In genomic region chr11:45333506-45333971, GRCh38 we compare ENCODE assay signal across 9 cellular contexts. TPM values are rescaled to one million over a fixed set of nuclear protein-coding genes. Genes with fewer than 3 reads are reported as not detected.
DNase-seq lines count a peak whose midpoint lies in the region; ATAC-seq and TF ChIP-seq lines count a peak whose summit lies in the region.
"Had no signal": no experiment of that assay in that cellular context is flagged by ENCODE, and none has a peak within 500 bp of the region (broad histone marks: within the 10 kb centered on the region; RNA-seq: fewer than 3 reads in every experiment).

No MANE protein-coding gene starts in this region.

- H3K18ac ChIP-seq in mesendoderm (ENCODE audit: low read length), result no peak overlapping the region

- H3K27ac ChIP-seq in MM.1S (ENCODE audit: low read length) (no peak overlapping the region), mesendoderm (ENCODE audit: low read depth, low read length) (no peak overlapping the region)

- H3K9me3 ChIP-seq in MM.1S (replicated peaks; ENCODE audit: insufficient read depth, low read length), result no peaks in the 10 kb centered on the region

- H3K4me1 ChIP-seq in MM.1S (ENCODE audit: low read length), result 0 out of 2 replicates have a peak, but pooled peaks cover 3% of the 10 kb centered on the region
- H3K4me1 ChIP-seq in mesendoderm (ENCODE audit: control insufficient read depth, low read depth, low read length), result no peaks in the 10 kb centered on the region

- no peak overlapping the region for H3K4me3 ChIP-seq in MM.1S (ENCODE audit: low read length)
- no peak overlapping the region for H3K4me3 ChIP-seq in mesendoderm (ENCODE audit: low read length)

- ATAC-seq in HG02840 (IDR thresholded peaks at IDR 0.05; ENCODE audit: low FRiP score, unreplicated experiment) (no peak), natural killer cell (no peak), GM21737 (IDR thresholded peaks at IDR 0.05; ENCODE audit: unreplicated experiment) (no peak)

- H3K4me2 ChIP-seq in MM.1S (ENCODE audit: low read depth, low read length) (no peak overlapping the region), mesendoderm (ENCODE audit: low read length) (no peak overlapping the region)

- peaks cover 63% of the 10 kb centered on the region for H3K27me3 Mint-ChIP-seq in Calu3 (ENCODE audit: unreplicated experiment)
- peaks cover 18 to 19% of the 10 kb centered on the region in 2 donors for H3K27me3 Mint-ChIP-seq in natural killer cell (ENCODE audit: low read depth in 2 of 2)

- H3K9me3 Mint-ChIP-seq in Calu3 (ENCODE audit: low read depth, unreplicated experiment) (no peaks in the 10 kb centered on the region), natural killer cell (no peaks in the 10 kb centered on the region)
- H3K9me3 Mint-ChIP-seq: activated B cell treated with CpG ODN at 0.5 μM for 24 hours had no signal

- no peak overlapping the region for H2BK120ac ChIP-seq in mesendoderm (ENCODE audit: low read depth, low read length)

- H3K36me3 ChIP-seq in MM.1S (replicated peaks; ENCODE audit: insufficient read depth, low read length) (no peaks in the 10 kb centered on the region), mesendoderm (ENCODE audit: control insufficient read depth, insufficient read depth, low read length) (no peaks in the 10 kb centered on the region)

- TF ChIP-seq CTCF in Calu3 (IDR thresholded peaks at IDR 0.05; ENCODE audit: unreplicated experiment), result no peak
- TF ChIP-seq CTCF in MM.1S (IDR thresholded peaks at IDR 0.05; ENCODE audit: low read length), result no peak
- TF ChIP-seq CTCF in natural killer cell (IDR thresholded peaks at IDR 0.05), result no peak

- DNase-seq in Calu3, result peak; percentile 27
- peak; percentile 16 for DNase-seq in MM.1S
- DNase-seq in cerebellum (ENCODE audit: low spot score), result peak; percentile 24
- peak; percentile 78 for DNase-seq in mesendoderm
- no peak for DNase-seq in hippocampal formation (lab: John Stamatoyannopoulos, UW)
- DNase-seq in natural killer cell, result no peak
- DNase-seq: activated B cell treated with CpG ODN at 0.5 μM for 24 hours had no signal

- no peak overlapping the region for H4K5ac ChIP-seq in mesendoderm (ENCODE audit: low read length)

- no peak overlapping the region for H3K9ac ChIP-seq in MM.1S (ENCODE audit: low read length)
- H3K9ac ChIP-seq in mesendoderm (ENCODE audit: low read length), result no peak overlapping the region

- H2AFZ ChIP-seq in MM.1S (ENCODE audit: low read length), result peak overlapping the region; percentile 51; the same call in 1 of the 2 replicates

- H3K56ac ChIP-seq in mesendoderm (ENCODE audit: low read length), result no peak overlapping the region

- no peak overlapping the region for H4K8ac ChIP-seq in mesendoderm (ENCODE audit: low read depth, low read length)

- no peaks in the 10 kb centered on the region for H3K9me2 ChIP-seq in MM.1S (replicated peaks; ENCODE audit: insufficient read depth, low read length)

- H4K20me1 ChIP-seq in MM.1S (ENCODE audit: insufficient read depth, low read length), result no peaks in the 10 kb centered on the region

- no peak overlapping the region for H3K4ac ChIP-seq in mesendoderm (ENCODE audit: low read depth, low read length)

- no CpG with 5 or more reads among the region's 8 CpGs for WGBS in mesendoderm (ENCODE audit: extremely low coverage, insufficient coverage, low lambda C conversion rate)

- no peaks in the 10 kb centered on the region for H3K79me1 ChIP-seq in mesendoderm (ENCODE audit: low read length)

- H3K23ac ChIP-seq in mesendoderm (ENCODE audit: low read length), result no peak overlapping the region

- intact Hi-C loops in Calu3 (cut with micrococcal nuclease; ENCODE audit: unreplicated experiment) (loop anchor here (10.0 kb wide), 1 partner anchor 399 kb away; no protein-coding TSS in a partner anchor), natural killer cell (cut with micrococcal nuclease) (loop anchor here (5.0 kb wide), 1 partner anchor 396 kb away; no protein-coding TSS in a partner anchor)

- no peaks in the 10 kb centered on the region for H3F3A ChIP-seq in MM.1S (ENCODE audit: insufficient read depth, low read length)

- BruUV-seq in Calu3 (replicated peaks; lab: Mats Ljungman, UMichigan), result no TSS peak

- no peak overlapping the region for H3K4me3 Mint-ChIP-seq in Calu3 (ENCODE audit: low read depth, unreplicated experiment)
- no peak overlapping the region for H3K4me3 Mint-ChIP-seq in natural killer cell
- H3K4me3 Mint-ChIP-seq: activated B cell treated with CpG ODN at 0.5 μM for 24 hours had no signal

- no peak overlapping the region for H2BK15ac ChIP-seq in mesendoderm (replicated peaks; ENCODE audit: low read depth)

- H3K27ac Mint-ChIP-seq in Calu3 (ENCODE audit: unreplicated experiment), result no peak overlapping the region
- no peak overlapping the region for H3K27ac Mint-ChIP-seq in natural killer cell
- H3K27ac Mint-ChIP-seq: activated B cell treated with CpG ODN at 0.5 μM for 24 hours had no signal

- H3K4me1 Mint-ChIP-seq in Calu3 (ENCODE audit: low read depth, unreplicated experiment) (peaks cover 14% of the 10 kb centered on the region), natural killer cell (no peaks in the 10 kb centered on the region)

- H3K79me2 ChIP-seq in MM.1S (ENCODE audit: low read length) (no peaks in the 10 kb centered on the region), mesendoderm (ENCODE audit: control insufficient read depth, insufficient read depth, low read length) (no peaks in the 10 kb centered on the region)

- H3K27me3 ChIP-seq in MM.1S (replicated peaks; ENCODE audit: insufficient read depth, low read length) (no peaks in the 10 kb centered on the region), mesendoderm (ENCODE audit: insufficient read depth, low read length, poor library complexity) (no peaks in the 10 kb centered on the region)

- CTCF ChIA-PET in Calu3 (lab: Charles Lee), result interaction anchor here (1.0 to 1.9 kb wide), 4 partner anchors 222 to 438 kb away, joined by 3 to 15 read pairs (median 3); no protein-coding TSS in a partner anchor

- no peak overlapping the region for H2BK5ac ChIP-seq in mesendoderm (ENCODE audit: low read length)

- no peaks in the 10 kb centered on the region for H3K36me3 Mint-ChIP-seq in Calu3 (ENCODE audit: insufficient read depth, unreplicated experiment)
- H3K36me3 Mint-ChIP-seq in natural killer cell, result no peaks in the 10 kb centered on the region

- no peak overlapping the region for H2AK5ac ChIP-seq in mesendoderm (ENCODE audit: low read length)

RNA-seq across cellular contexts. Expression of gene SYT13, which starts 47.4 kb away (rescaled TPM):
- total RNA-seq in Calu3 (2022) (31.1 and 36.8 TPM in 2 replicates), cerebellum (62.3 TPM), natural killer cell (not detected)
- polyA plus RNA-seq in mesendoderm (2013, experiment 1 of 2), result 1.9 TPM
- polyA plus RNA-seq in mesendoderm (2013, experiment 2 of 2), result 2.1 TPM
- total RNA-seq: activated B cell treated with CpG ODN at 0.5 μM for 24 hours had no signal

Comparison
In these comparisons a context has a peak if more than half of its experiments do, and no peak if none do; other contexts are left out.
1. DNase-seq: peak in Calu3 (single experiment), MM.1S (single experiment), cerebellum (single experiment) and mesendoderm (single experiment); none in hippocampal formation (0 of 2) and natural killer cell (single experiment).
2. RNA of gene SYT13, which starts 47.4 kb away (total RNA-seq): 62.3 TPM in cerebellum (single experiment) and 31.1 to 36.8 TPM in Calu3; not detected in natural killer cell; every median in the first group is over 10 times any median in the second.